ENCODE assay signal across 11 cellular contexts in genomic region chr13:111186305-111186930, GRCh38.
DNase-seq lines count a peak whose midpoint lies in the region; ATAC-seq and TF ChIP-seq lines count a peak whose summit lies in the region.
"Had no signal": no experiment of that assay in that cellular context is flagged by ENCODE, and none has a peak within 500 bp of the region (broad histone marks: within the 10 kb centered on the region; RNA-seq: fewer than 3 reads in every experiment).

No MANE protein-coding gene starts in this region.

- H3K27ac Mint-ChIP-seq in T-helper 2 cell treated with Interferon-gamma antibody and Interleukin-4, amounts not matched to agents 5 μg/mL and 100 μg/mL, for 36 hours: no peak overlapping the region
- peak overlapping the region; percentile 93 for H3K27ac Mint-ChIP-seq in chondrocyte (ENCODE audit: unreplicated experiment)
- H3K27ac Mint-ChIP-seq in stimulated activated effector memory CD8-positive, alpha-beta T cell treated with anti-CD3 and anti-CD28 coated beads, Interleukin-12 subunit alpha, Interleukin-12 subunit beta, amount 100 ng/mL, for 72 hours: no peak overlapping the region

- ATAC-seq in HG03432 (IDR thresholded peaks at IDR 0.05; ENCODE audit: unreplicated experiment) (peak; percentile 22), HG02973 (IDR thresholded peaks at IDR 0.05; ENCODE audit: unreplicated experiment) (no peak)
- ATAC-seq in stimulated activated effector memory CD8-positive, alpha-beta T cell treated with anti-CD3 and anti-CD28 coated beads, Interleukin-12 subunit alpha, Interleukin-12 subunit beta, amount 100 ng/mL, for 72 hours: no peak

- no peaks in the 10 kb centered on the region for H3K27me3 Mint-ChIP-seq in T-helper 2 cell treated with Interferon-gamma antibody and Interleukin-4, amounts not matched to agents 5 μg/mL and 100 μg/mL, for 36 hours (ENCODE audit: low read depth)
- H3K27me3 Mint-ChIP-seq in chondrocyte (ENCODE audit: low read depth): no peaks in the 10 kb centered on the region

- DNase-seq in T-helper 2 cell treated with Interferon-gamma antibody and Interleukin-4, amounts not matched to agents 5 μg/mL and 100 μg/mL, for 36 hours (ENCODE audit: low spot score): no peak
- DNase-seq in T-helper 2 cell: no peak
- DNase-seq in chondrocyte (ENCODE audit: low spot score): no peak
- DNase-seq in stimulated activated effector memory CD8-positive, alpha-beta T cell treated with anti-CD3 and anti-CD28 coated beads, Interleukin-12 subunit alpha, Interleukin-12 subunit beta, amount 100 ng/mL, for 72 hours (ENCODE audit: low spot score in 2 of 2): no peak
- no peak for DNase-seq in NCI-H345 (lab: John Stamatoyannopoulos, UW)
- no peak for DNase-seq in middle frontal gyrus (ENCODE audit: extremely low spot score, low spot score)
- DNase-seq: DMS53; NCI-H82; stimulated activated CD4-positive, alpha-beta T cell treated with anti-CD3 and anti-CD28 coated beads, Interleukin-4, amount 100 ng/mL, for 1 hour had no signal

- peaks cover 38% of the 10 kb centered on the region for H3K36me3 Mint-ChIP-seq in T-helper 2 cell treated with Interferon-gamma antibody and Interleukin-4, amounts not matched to agents 5 μg/mL and 100 μg/mL, for 36 hours (ENCODE audit: low read depth)
- no peaks in the 10 kb centered on the region for H3K36me3 Mint-ChIP-seq in chondrocyte (ENCODE audit: low read depth)
- H3K36me3 Mint-ChIP-seq in stimulated activated effector memory CD8-positive, alpha-beta T cell treated with anti-CD3 and anti-CD28 coated beads, Interleukin-12 subunit alpha, Interleukin-12 subunit beta, amount 100 ng/mL, for 72 hours: peaks cover 21% of the 10 kb centered on the region

- peaks cover 83% of the 10 kb centered on the region for H3K4me1 Mint-ChIP-seq in T-helper 2 cell treated with Interferon-gamma antibody and Interleukin-4, amounts not matched to agents 5 μg/mL and 100 μg/mL, for 36 hours (ENCODE audit: low read depth)
- peaks cover 84% of the 10 kb centered on the region for H3K4me1 Mint-ChIP-seq in chondrocyte (ENCODE audit: low read depth)
- H3K4me1 Mint-ChIP-seq in stimulated activated effector memory CD8-positive, alpha-beta T cell treated with anti-CD3 and anti-CD28 coated beads, Interleukin-12 subunit alpha, Interleukin-12 subunit beta, amount 100 ng/mL, for 72 hours: peaks cover 94% of the 10 kb centered on the region

- H3K9me3 Mint-ChIP-seq in T-helper 2 cell treated with Interferon-gamma antibody and Interleukin-4, amounts not matched to agents 5 μg/mL and 100 μg/mL, for 36 hours: peaks cover 3% of the 10 kb centered on the region
- no peaks in the 10 kb centered on the region for H3K9me3 Mint-ChIP-seq in chondrocyte (ENCODE audit: low read depth)
- H3K9me3 Mint-ChIP-seq in stimulated activated effector memory CD8-positive, alpha-beta T cell treated with anti-CD3 and anti-CD28 coated beads, Interleukin-12 subunit alpha, Interleukin-12 subunit beta, amount 100 ng/mL, for 72 hours: no peaks in the 10 kb centered on the region

- TF ChIP-seq CTCF in chondrocyte (IDR thresholded peaks at IDR 0.05): no peak

- peak overlapping the region; percentile 73 for H3K4me3 Mint-ChIP-seq in T-helper 2 cell treated with Interferon-gamma antibody and Interleukin-4, amounts not matched to agents 5 μg/mL and 100 μg/mL, for 36 hours
- peak overlapping the region; percentile 61 for H3K4me3 Mint-ChIP-seq in chondrocyte (ENCODE audit: unreplicated experiment)
- H3K4me3 Mint-ChIP-seq in stimulated activated effector memory CD8-positive, alpha-beta T cell treated with anti-CD3 and anti-CD28 coated beads, Interleukin-12 subunit alpha, Interleukin-12 subunit beta, amount 100 ng/mL, for 72 hours: peak overlapping the region; percentile 63
